24 cellular contexts compared by ENCODE assay signal in genomic region chr13:31249140-31249539, GRCh38. TPM values are rescaled to one million over a fixed set of nuclear protein-coding genes. Genes with fewer than 3 reads are reported as not detected.
DNase-seq lines count a peak whose midpoint lies in the region; ATAC-seq, FAIRE-seq and TF ChIP-seq lines count a peak whose summit lies in the region.
"Had no signal": no experiment of that assay in that cellular context is flagged by ENCODE, and none has a peak within 500 bp of the region (broad histone marks: within the 10 kb centered on the region; RNA-seq: fewer than 3 reads in every experiment).

No MANE protein-coding gene starts in this region.

- intact Hi-C loops in left lung (cut with DNase I) = no loop called here

- H3K79me2 ChIP-seq in SK-N-SH (ENCODE audit: insufficient read depth) = no peaks in the 10 kb centered on the region

- TF ChIP-seq EP300 in SK-N-SH (IDR thresholded peaks at IDR 0.05; ENCODE audit: borderline replicate concordance in 1 of 2, low read depth in 1 of 2, low read length in 1 of 2) = peak in 1 of 2 experiments; percentile 41; a peak in 2 of 4 replicates

- CTCF ChIA-PET in SK-N-SH (lab: Yijun Ruan, JAX) = interaction anchor here (0.9 to 26.3 kb wide), 4 partner anchors 13 to 547 kb away, joined by 3 to 383 read pairs (median 20); no protein-coding TSS in a partner anchor

- FAIRE-seq in endometrium (lab: Jason Lieb, UNC) = peak; percentile 57
- FAIRE-seq: A549, D721Med, GM12878, H54 had no signal

- ATAC-seq in left lung (no peak), GM21528 (IDR thresholded peaks at IDR 0.05; ENCODE audit: low FRiP score, unreplicated experiment) (no peak)
- ATAC-seq: A549, GM12878 had no signal

- no peak overlapping the region; a peak in 2 of 4 replicates for H3K27ac ChIP-seq in SK-N-SH (ENCODE audit: low read depth in 2 of 2, low read length in 1 of 2)
- H3K27ac ChIP-seq in left lung = no peak overlapping the region
- H3K27ac ChIP-seq: A549; BLaER1 treated with 17β-estradiol and CSF1 and Interleukin-3, amounts not matched to agents 10 nM and 100 nM had no signal

- H3K4me3 ChIP-seq in SK-N-SH (ENCODE audit: low read depth in 2 of 2, low read length in 1 of 2) (no peak overlapping the region), left lung (no peak overlapping the region)
- H3K4me3 ChIP-seq: A549; BLaER1 treated with 17β-estradiol and CSF1 and Interleukin-3, amounts not matched to agents 10 nM and 100 nM; GM12878; HAP-1 had no signal

- no peaks in the 10 kb centered on the region for H4K20me1 ChIP-seq in SK-N-SH (ENCODE audit: insufficient read depth)
- H4K20me1 ChIP-seq: BLaER1 treated with 17β-estradiol and CSF1 and Interleukin-3, amounts not matched to agents 10 nM and 100 nM had no signal

- DNase-seq in SK-N-SH (no peak), putamen (ENCODE audit: low spot score) (peak; percentile 71), left lung (no peak)
- no peak for DNase-seq in activated CD4-positive, alpha-beta T cell treated with anti-CD3 and anti-CD28 coated beads for 1 hour
- DNase-seq: 8988T; ACHN; AML-193; BE2C; CD4-positive, alpha-beta T cell; CD8-positive, alpha-beta memory T cell; DMS 273 treated with DMSO at 0.1 percent for 48 hours; DMS79; EL; GDM1; GOT3; HFFc6 had no signal

- no peak overlapping the region for H3K4me2 ChIP-seq in SK-N-SH
- H3K4me2 ChIP-seq: A549; BLaER1 treated with 17β-estradiol and CSF1 and Interleukin-3, amounts not matched to agents 10 nM and 100 nM had no signal

- no peak overlapping the region for H3K9ac ChIP-seq in SK-N-SH
- H3K9ac ChIP-seq: BLaER1 treated with 17β-estradiol and CSF1 and Interleukin-3, amounts not matched to agents 10 nM and 100 nM had no signal

- peaks cover 0 to 3% of the 10 kb centered on the region in 2 experiments; a peak in 1 of 4 replicates for H3K4me1 ChIP-seq in SK-N-SH (ENCODE audit: control insufficient read depth in 1 of 2, insufficient read depth in 2 of 2, low read depth in 1 of 2, low read length in 1 of 2)
- H3K4me1 ChIP-seq in left lung = no peaks in the 10 kb centered on the region
- H3K4me1 ChIP-seq: A549; BE2C; BLaER1 treated with 17β-estradiol and CSF1 and Interleukin-3, amounts not matched to agents 10 nM and 100 nM; HAP-1 had no signal

- no peaks in the 10 kb centered on the region for H3K27me3 ChIP-seq in SK-N-SH (ENCODE audit: insufficient read depth)
- no peaks in the 10 kb centered on the region for H3K27me3 ChIP-seq in left lung
- H3K27me3 ChIP-seq: BE2C; BLaER1 treated with 17β-estradiol and CSF1 and Interleukin-3, amounts not matched to agents 10 nM and 100 nM had no signal

- H2AFZ ChIP-seq in SK-N-SH (ENCODE audit: low read depth) = no peak overlapping the region

- WGBS in SK-N-SH (ENCODE audit: low lambda C conversion rate) = 25% methylated on average over 1 of the region's 1 CpG

- H3K9me2 ChIP-seq in SK-N-SH = no peaks in the 10 kb centered on the region

- TF ChIP-seq RAD21 in SK-N-SH (IDR thresholded peaks at IDR 0.05; ENCODE audit: low read length) = no peak

- H3K36me3 ChIP-seq in SK-N-SH (replicated peaks in 1 of 2; ENCODE audit: control insufficient read depth in 1 of 2, insufficient read depth in 2 of 2, low read length in 1 of 2) (peaks cover 0 to 4% of the 10 kb centered on the region in 2 experiments), left lung (peaks cover 0 to 9% of the 10 kb centered on the region in 2 donors)
- H3K36me3 ChIP-seq: BE2C, HAP-1 had no signal

- POLR2A ChIA-PET in SK-N-SH (lab: Yijun Ruan, JAX) = no interaction called here

- H3F3A ChIP-seq in SK-N-SH (replicated peaks; ENCODE audit: insufficient read depth) = no peaks in the 10 kb centered on the region

- TF ChIP-seq CTCF in SK-N-SH (IDR thresholded peaks at IDR 0.05) = no peak
- no peak for TF ChIP-seq CTCF in left lung (IDR thresholded peaks at IDR 0.05)

- H3K9me3 ChIP-seq in SK-N-SH (no peaks in the 10 kb centered on the region), left lung (no peaks in the 10 kb centered on the region)
- H3K9me3 ChIP-seq: A549, BE2C, HAP-1 had no signal

TF ChIP-seq in SK-N-SH, 30 proteins besides CTCF, POLR2A, EP300 and RAD21:
- no peak for TF ChIP-seq ZBTB33 (IDR thresholded peaks at IDR 0.05; ENCODE audit: borderline replicate concordance, low read depth)
- TF ChIP-seq GABPA (IDR thresholded peaks at IDR 0.05; ENCODE audit: low read depth) = no peak
- TF ChIP-seq PBX3 (IDR thresholded peaks at IDR 0.05) = peak; percentile 24; the same call in 1 of the 2 replicates
- no peak for TF ChIP-seq MEF2A (IDR thresholded peaks at IDR 0.05; ENCODE audit: borderline replicate concordance, low read depth)
- TF ChIP-seq TAF1 (IDR thresholded peaks at IDR 0.05; ENCODE audit: borderline replicate concordance, low read depth, low read length) = no peak
- TF ChIP-seq TCF12 (IDR thresholded peaks at IDR 0.05) = peak; percentile 39
- no peak for TF ChIP-seq USF2 (IDR thresholded peaks at IDR 0.05; ENCODE audit: borderline replicate concordance, low read depth, low read length)
TF ChIP-seq in SK-N-SH: peak in this region for 2.

RNA-seq across cellular contexts. Expression of gene B3GLCT, which starts 49.4 kb away (rescaled TPM):
- polyA plus RNA-seq in SK-N-SH (2012; rRNA removed) = 2.4 and 2.8 TPM in 2 replicates
- polyA plus RNA-seq in SK-N-SH (2012; cell fraction: cytosol; rRNA removed) = 3.6 and 3.9 TPM in 2 replicates
- 1.0 and 2.0 TPM in 2 replicates for polyA plus RNA-seq in SK-N-SH (2012; cell fraction: nucleus; rRNA removed)
- total RNA-seq in left lung = 1 to 10 TPM; 6.5 to 6.9 TPM
